3 cellular contexts compared by ENCODE assay signal in the genomic region with DNA sequence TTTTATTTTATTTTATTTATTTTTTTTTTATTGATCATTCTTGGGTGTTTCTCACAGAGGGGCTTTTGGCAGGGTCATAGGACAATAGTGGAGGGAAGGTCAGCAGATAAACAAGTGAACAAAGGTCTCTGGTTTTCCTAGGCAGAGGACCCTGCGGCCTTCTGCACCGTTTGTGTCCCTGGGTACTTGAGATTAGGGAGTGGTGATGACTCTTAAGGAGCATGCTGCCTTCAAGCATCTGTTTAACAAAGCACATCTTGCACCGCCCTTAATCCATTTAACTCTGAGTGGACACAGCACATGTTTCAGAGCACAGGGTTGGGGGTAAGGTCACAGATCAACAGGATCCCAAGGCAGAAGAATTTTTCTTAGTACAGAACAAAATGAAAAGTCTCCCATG. TPM values are rescaled to one million over a fixed set of nuclear protein-coding genes. Genes with fewer than 3 reads are reported as not detected.
"Had no signal": no experiment of that assay in that cellular context is flagged by ENCODE, and none has a peak within 500 bp of the region (broad histone marks: within the 10 kb centered on the region; RNA-seq: fewer than 3 reads in every experiment).

No MANE protein-coding gene starts in this region.

RNA-seq across cellular contexts. Expression of gene LGALS4, which starts 42.2 kb away (rescaled TPM):
- total RNA-seq: activated naive CD4-positive, alpha-beta T cell treated with anti-CD3 and anti-CD28 coated beads for 36 hours; MCF 10A; RPMI7951 had no signal
